ENCODE assay signal across 21 cellular contexts in the genomic region with DNA sequence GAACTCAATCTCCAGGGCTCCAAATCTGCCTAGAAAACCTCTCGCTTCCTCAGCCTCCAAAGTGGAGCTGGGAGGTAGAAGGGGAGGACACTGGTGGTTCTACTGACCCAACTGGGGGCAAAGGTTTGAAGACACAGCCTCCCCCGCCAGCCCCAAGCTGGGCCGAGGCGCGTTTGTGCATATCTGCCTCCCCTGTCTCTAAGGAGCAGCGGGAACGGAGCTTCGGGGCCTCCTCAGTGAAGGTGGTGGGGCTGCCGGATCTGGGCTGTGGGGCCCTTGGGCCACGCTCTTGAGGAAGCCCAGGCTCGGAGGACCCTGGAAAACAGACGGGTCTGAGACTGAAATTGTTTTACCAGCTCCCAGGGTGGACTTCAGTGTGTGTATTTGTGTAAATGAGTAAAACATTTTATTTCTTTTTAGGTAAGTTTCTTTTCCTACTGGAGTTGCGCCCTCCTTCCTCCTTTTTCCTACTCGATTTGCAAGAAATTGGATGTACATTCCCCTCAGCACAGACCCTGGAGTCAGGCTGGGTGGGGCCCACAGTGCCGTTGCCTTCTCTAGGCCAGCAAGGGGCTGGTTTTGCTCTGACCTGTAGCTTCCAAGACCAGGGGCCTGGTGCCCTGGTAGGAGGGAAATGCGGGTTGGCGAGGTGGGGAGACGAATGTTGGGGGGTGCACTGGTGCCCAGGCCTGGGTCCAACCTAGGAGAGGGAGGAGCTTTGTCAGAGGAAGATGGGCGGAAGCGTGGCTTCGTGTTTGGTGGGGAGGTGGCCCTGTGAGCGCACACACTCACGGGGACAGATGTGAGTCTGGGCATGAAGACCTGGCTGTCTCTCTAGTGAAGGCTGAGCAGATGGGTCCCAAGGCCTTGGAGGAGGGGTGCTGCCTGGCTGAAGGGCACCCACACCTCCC. TPM values are rescaled to one million over a fixed set of nuclear protein-coding genes. Genes with fewer than 3 reads are reported as not detected.
DNase-seq lines count a peak whose midpoint lies in the region; ATAC-seq and TF ChIP-seq lines count a peak whose summit lies in the region.
"Had no signal": no experiment of that assay in that cellular context is flagged by ENCODE, and none has a peak within 500 bp of the region (broad histone marks: within the 10 kb centered on the region; RNA-seq: fewer than 3 reads in every experiment).

No MANE protein-coding gene starts in this region.

- ATAC-seq in Right ventricle myocardium inferior (no peak), upper lobe of right lung (no peak)
- ATAC-seq: gastrocnemius medialis; HepG2; left lung; naive thymus-derived CD4-positive, alpha-beta T cell had no signal

- DNase-seq in right atrium auricular region (ENCODE audit: low spot score) (peak; percentile 54), Right ventricle myocardium inferior (ENCODE audit: missing footprints) (no peak), mammary epithelial cell (no peak), mesothelial cell of epicardium (ENCODE audit: low spot score in 2 of 2, unreplicated experiment in 2 of 2) (peak; percentile 13 to 21), upper lobe of right lung (peak; percentile 48), NCI-H1694 treated with DMSO at 0.1 percent for 48 hours (lab: John Stamatoyannopoulos, UW) (no peak)
- no peak for DNase-seq in effector CD8-positive, alpha-beta T cell (lab: John Stamatoyannopoulos, UW)
- no peak for DNase-seq in activated naive CD4-positive, alpha-beta T cell treated with anti-CD3 and anti-CD28 coated beads, Interleukin-2, amount 50 U/mL, for 16 hours
- DNase-seq: CD4-positive, alpha-beta memory T cell; gastrocnemius medialis; MG63; NCI-H187; T-helper 2 cell had no signal

- H3K27ac ChIP-seq in right atrium auricular region = no peak overlapping the region
- H3K27ac ChIP-seq in mammary epithelial cell (ENCODE audit: insufficient read depth, low read depth, low read length) = no peak overlapping the region
- no peak overlapping the region for H3K27ac ChIP-seq in upper lobe of right lung
- H3K27ac ChIP-seq: epithelial cell of prostate, gastrocnemius medialis, left lung, SJSA1 had no signal

- intact Hi-C loops in Right ventricle myocardium inferior (cut with DNase I) = loop anchor here (10.0 kb wide), 1 partner anchor 685 kb away; no protein-coding TSS in a partner anchor
- intact Hi-C loops in mammary epithelial cell (cut with micrococcal nuclease) = loop anchor here (5.0 to 10.0 kb wide), 3 partner anchors 102 to 685 kb away; a partner anchor contains a TSS
- intact Hi-C loops in upper lobe of right lung (cut with DNase I) = loop anchor here (10.0 kb wide), 1 partner anchor 215 kb away; a partner anchor contains a TSS

- H3K36me3 ChIP-seq in right atrium auricular region (no peaks in the 10 kb centered on the region), mammary epithelial cell (ENCODE audit: insufficient read depth, low read length) (peaks cover 3% of the 10 kb centered on the region), upper lobe of right lung (no peaks in the 10 kb centered on the region)
- H3K36me3 ChIP-seq: gastrocnemius medialis, MG63, SJSA1 had no signal

- CTCF ChIA-PET in mammary epithelial cell (lab: Charles Lee; ENCODE audit: low non-redundant PET) = no interaction called here

- H3K4me2 ChIP-seq in mammary epithelial cell (ENCODE audit: insufficient read depth, low read depth, low read length) = no peak overlapping the region

- H3K36me3 Mint-ChIP-seq in mesothelial cell of epicardium = peaks cover 5% of the 10 kb centered on the region
- H3K36me3 Mint-ChIP-seq: activated naive CD4-positive, alpha-beta T cell treated with anti-CD3 and anti-CD28 coated beads, Interleukin-2, amount 50 U/mL, for 24 hours; CD4-positive, alpha-beta memory T cell; naive thymus-derived CD4-positive, alpha-beta T cell had no signal

- no peak overlapping the region for H2AFZ ChIP-seq in mammary epithelial cell (ENCODE audit: low read depth, low read length)

- in situ Hi-C loops in mammary epithelial cell (cut with MboI; ENCODE audit: low sequenced_read_pairs in 2 of 2) = loop anchor here (25.0 kb wide), 3 partner anchors 202 to 677 kb away; no protein-coding TSS in a partner anchor

- no peaks in the 10 kb centered on the region for H3K79me2 ChIP-seq in mammary epithelial cell (ENCODE audit: insufficient read depth, low read length)

- 93% methylated on average over 13 of the region's 23 CpGs for WGBS in mammary epithelial cell (ENCODE audit: low coverage, missing lambda C conversion rate)

- dilution Hi-C loops in mammary epithelial cell (cut with HindIII; ENCODE audit: low sequenced_read_pairs) = loop anchor here (25.0 kb wide), 1 partner anchor 652 kb away; no protein-coding TSS in a partner anchor

- H4K20me1 ChIP-seq in mammary epithelial cell (ENCODE audit: insufficient read depth, low read length) = no peaks in the 10 kb centered on the region

- H3K4me1 Mint-ChIP-seq in mesothelial cell of epicardium = peaks cover 2% of the 10 kb centered on the region
- H3K4me1 Mint-ChIP-seq: activated naive CD4-positive, alpha-beta T cell treated with anti-CD3 and anti-CD28 coated beads, Interleukin-2, amount 50 U/mL, for 24 hours; CD4-positive, alpha-beta memory T cell; stimulated activated naive CD8-positive, alpha-beta T cell treated with anti-CD3 and anti-CD28 coated beads, Interleukin-15, amount 100 ng/mL, for 72 hours had no signal

- no peak overlapping the region for H3K4me3 Mint-ChIP-seq in mesothelial cell of epicardium
- H3K4me3 Mint-ChIP-seq: activated naive CD4-positive, alpha-beta T cell treated with anti-CD3 and anti-CD28 coated beads, Interleukin-2, amount 50 U/mL, for 24 hours; CD4-positive, alpha-beta memory T cell; naive thymus-derived CD4-positive, alpha-beta T cell; stimulated activated naive CD8-positive, alpha-beta T cell treated with anti-CD3 and anti-CD28 coated beads, Interleukin-15, amount 100 ng/mL, for 72 hours had no signal

- no peak overlapping the region for H3K9ac ChIP-seq in mammary epithelial cell (ENCODE audit: insufficient read depth, low read length)

- no peaks in the 10 kb centered on the region for H3K9me3 Mint-ChIP-seq in mesothelial cell of epicardium
- H3K9me3 Mint-ChIP-seq: activated naive CD4-positive, alpha-beta T cell treated with anti-CD3 and anti-CD28 coated beads, Interleukin-2, amount 50 U/mL, for 24 hours; naive thymus-derived CD4-positive, alpha-beta T cell; stimulated activated naive CD8-positive, alpha-beta T cell treated with anti-CD3 and anti-CD28 coated beads, Interleukin-15, amount 100 ng/mL, for 72 hours had no signal

- BruUV-seq in mammary epithelial cell (replicated peaks; lab: Mats Ljungman, UMichigan) = TSS peak; percentile 93

- H3K9me3 ChIP-seq in right atrium auricular region = no peaks in the 10 kb centered on the region
- H3K9me3 ChIP-seq in mammary epithelial cell (replicated peaks; ENCODE audit: insufficient read depth, low read length) = no peaks in the 10 kb centered on the region
- H3K9me3 ChIP-seq in upper lobe of right lung = no peaks in the 10 kb centered on the region
- H3K9me3 ChIP-seq: gastrocnemius medialis, left lung, MG63, SJSA1 had no signal

- H3K4me1 ChIP-seq in right atrium auricular region (peaks cover 0 to 11% of the 10 kb centered on the region in 2 donors), mammary epithelial cell (ENCODE audit: insufficient read depth, low read length) (no peaks in the 10 kb centered on the region), upper lobe of right lung (peaks cover 8% of the 10 kb centered on the region)
- H3K4me1 ChIP-seq: SJSA1 had no signal

- peaks cover 5% of the 10 kb centered on the region for H3K27me3 Mint-ChIP-seq in mesothelial cell of epicardium (ENCODE audit: low read depth)
- H3K27me3 Mint-ChIP-seq: activated naive CD4-positive, alpha-beta T cell treated with anti-CD3 and anti-CD28 coated beads, Interleukin-2, amount 50 U/mL, for 24 hours had no signal

- no peak overlapping the region for H3K27ac Mint-ChIP-seq in mesothelial cell of epicardium
- H3K27ac Mint-ChIP-seq: activated naive CD4-positive, alpha-beta T cell treated with anti-CD3 and anti-CD28 coated beads, Interleukin-2, amount 50 U/mL, for 24 hours; naive thymus-derived CD4-positive, alpha-beta T cell; stimulated activated naive CD8-positive, alpha-beta T cell treated with anti-CD3 and anti-CD28 coated beads, Interleukin-15, amount 100 ng/mL, for 72 hours had no signal

- TF ChIP-seq CTCF in right atrium auricular region (IDR thresholded peaks at IDR 0.05) (no peak), mammary epithelial cell (conservative IDR thresholded peaks at IDR 0.05 in 1 of 2, IDR thresholded peaks at IDR 0.05 in 1 of 2; ENCODE audit: extremely low read depth in 1 of 2, insufficient read depth in 1 of 2, low read depth in 1 of 2, low read length in 2 of 2) (no peak), mesothelial cell of epicardium (IDR thresholded peaks at IDR 0.05; ENCODE audit: unreplicated experiment) (no peak), upper lobe of right lung (IDR thresholded peaks at IDR 0.05) (no peak)

- H3K4me3 ChIP-seq in right atrium auricular region = no peak overlapping the region
- H3K4me3 ChIP-seq in mammary epithelial cell (replicated peaks in 1 of 3; ENCODE audit: insufficient read depth in 1 of 3, low read depth in 2 of 3, low read length in 3 of 3) = no peak overlapping the region
- no peak overlapping the region for H3K4me3 ChIP-seq in upper lobe of right lung
- H3K4me3 ChIP-seq: gastrocnemius medialis, left lung, MG63, SJSA1 had no signal

- no peaks in the 10 kb centered on the region for H3K27me3 ChIP-seq in right atrium auricular region
- H3K27me3 ChIP-seq in mammary epithelial cell (ENCODE audit: insufficient read depth, low read length) = no peaks in the 10 kb centered on the region
- no peaks in the 10 kb centered on the region for H3K27me3 ChIP-seq in upper lobe of right lung
- H3K27me3 ChIP-seq: gastrocnemius medialis, left lung, MG63, SJSA1 had no signal

RNA-seq across cellular contexts. Expression of a gene that starts 50.6 kb away (rescaled TPM):
- total RNA-seq in right atrium auricular region = 1 to 10 TPM in 1 of 2 donors, under 1 TPM in 1; 0.85 to 6.0 TPM
- 2.1 TPM for total RNA-seq in Right ventricle myocardium inferior
- 10 to 100 TPM; 83.9 to 87.0 TPM for total RNA-seq in mammary epithelial cell
- 72.9 TPM for polyA plus RNA-seq in mammary epithelial cell
- polyA minus RNA-seq in mammary epithelial cell = 59.8 TPM
- 39.6 to 42.0 TPM (median 40.8 TPM) in 3 replicates for total RNA-seq in mesothelial cell of epicardium
- total RNA-seq in upper lobe of right lung = 59.1 TPM
- total RNA-seq: NCI-H460, SJSA1 had no signal

Comparison
In these comparisons a context has a peak if more than half of its experiments do, and no peak if none do; other contexts are left out.
1. DNase-seq: peak in right atrium auricular region (single experiment), mesothelial cell of epicardium (2 of 2) and upper lobe of right lung (single experiment); none in Right ventricle myocardium inferior (single experiment), mammary epithelial cell (single experiment), effector CD8-positive, alpha-beta T cell (single experiment), activated naive CD4-positive, alpha-beta T cell treated with anti-CD3 and anti-CD28 coated beads, Interleukin-2, amount 50 U/mL, for 16 hours (single experiment) and NCI-H1694 treated with DMSO at 0.1 percent for 48 hours (single experiment).